In the genomic region with DNA sequence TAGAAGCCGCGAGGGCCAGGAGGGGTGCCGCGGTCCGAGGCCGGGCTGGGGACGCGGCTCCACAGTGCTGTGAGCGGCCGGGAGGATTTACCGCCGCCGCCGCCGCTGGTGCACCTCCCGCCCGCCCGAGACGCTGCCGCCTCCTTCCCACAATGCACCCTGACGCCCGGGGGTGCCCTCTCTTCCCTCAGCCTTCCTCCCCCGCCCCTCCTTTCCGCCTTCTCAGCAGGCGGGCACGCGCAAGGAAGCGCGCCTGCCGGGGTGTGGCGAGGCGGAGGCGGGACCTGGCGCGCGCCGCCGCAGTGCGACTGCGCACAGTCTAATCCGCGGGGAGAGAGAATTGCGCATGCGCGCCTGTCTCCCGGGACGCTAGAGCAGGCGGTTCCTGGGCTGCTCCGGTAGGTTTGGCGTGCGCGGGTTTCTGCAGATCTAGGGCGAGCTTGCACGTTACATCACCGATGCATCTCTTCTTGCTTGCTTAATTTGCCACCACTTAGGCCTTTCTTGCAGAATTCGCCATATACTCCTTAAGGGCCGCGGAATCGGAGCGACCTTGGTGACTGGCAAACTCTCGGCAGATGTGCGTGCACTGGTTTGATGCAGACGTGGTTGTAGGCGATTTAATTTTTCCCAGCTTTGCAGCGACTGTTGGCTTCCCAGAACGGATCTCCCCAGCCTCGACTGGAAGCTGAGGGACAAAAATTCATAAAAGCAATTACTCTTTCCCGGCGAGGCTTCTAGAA, we compare ENCODE assay signal across 8 cellular contexts. TPM values are rescaled to one million over a fixed set of nuclear protein-coding genes. Genes with fewer than 3 reads are reported as not detected.
DNase-seq lines count a peak whose midpoint lies in the region; ATAC-seq and TF ChIP-seq lines count a peak whose summit lies in the region.

A gene (plus strand): TSS at position 347 of the 743 bp plus-strand sequence. CDS start 506 bp downstream, outside the sequence.
A gene with protein sequence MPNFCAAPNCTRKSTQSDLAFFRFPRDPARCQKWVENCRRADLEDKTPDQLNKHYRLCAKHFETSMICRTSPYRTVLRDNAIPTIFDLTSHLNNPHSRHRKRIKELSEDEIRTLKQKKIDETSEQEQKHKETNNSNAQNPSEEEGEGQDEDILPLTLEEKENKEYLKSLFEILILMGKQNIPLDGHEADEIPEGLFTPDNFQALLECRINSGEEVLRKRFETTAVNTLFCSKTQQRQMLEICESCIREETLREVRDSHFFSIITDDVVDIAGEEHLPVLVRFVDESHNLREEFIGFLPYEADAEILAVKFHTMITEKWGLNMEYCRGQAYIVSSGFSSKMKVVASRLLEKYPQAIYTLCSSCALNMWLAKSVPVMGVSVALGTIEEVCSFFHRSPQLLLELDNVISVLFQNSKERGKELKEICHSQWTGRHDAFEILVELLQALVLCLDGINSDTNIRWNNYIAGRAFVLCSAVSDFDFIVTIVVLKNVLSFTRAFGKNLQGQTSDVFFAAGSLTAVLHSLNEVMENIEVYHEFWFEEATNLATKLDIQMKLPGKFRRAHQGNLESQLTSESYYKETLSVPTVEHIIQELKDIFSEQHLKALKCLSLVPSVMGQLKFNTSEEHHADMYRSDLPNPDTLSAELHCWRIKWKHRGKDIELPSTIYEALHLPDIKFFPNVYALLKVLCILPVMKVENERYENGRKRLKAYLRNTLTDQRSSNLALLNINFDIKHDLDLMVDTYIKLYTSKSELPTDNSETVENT (minus strand): TSS at position 156 of the 743 bp plus-strand sequence. CDS start 296 bp downstream, outside the sequence.

- H3K9me3 ChIP-seq in WERI-Rb-1 (ENCODE audit: severe bottlenecking) = no peaks in the 10 kb centered on the region
- no peaks in the 10 kb centered on the region for H3K9me3 ChIP-seq in mammary epithelial cell (replicated peaks; ENCODE audit: insufficient read depth, low read length)
- H3K9me3 ChIP-seq in spleen = no peaks in the 10 kb centered on the region

- peak; percentile 84 for DNase-seq in AG09309 (ENCODE audit: low read depth)
- peak; percentile 98 for DNase-seq in NCI-H2196 (lab: John Stamatoyannopoulos, UW; ENCODE audit: unreplicated experiment)
- DNase-seq in WERI-Rb-1 = peak; percentile 98
- peak; percentile 98 for DNase-seq in mammary epithelial cell
- peak; percentile 98 to 99 (median 99) for DNase-seq in immature natural killer cell
- DNase-seq in spleen = peak; percentile 99

- peaks cover 7% of the 10 kb centered on the region for H3K36me3 ChIP-seq in WERI-Rb-1
- H3K36me3 ChIP-seq in mammary epithelial cell (ENCODE audit: insufficient read depth, low read length) = no peaks in the 10 kb centered on the region
- peaks cover 0 to 3% (median 0%) of the 10 kb centered on the region in 6 donors for H3K36me3 ChIP-seq in spleen

- ATAC-seq in GM18907 (IDR thresholded peaks at IDR 0.05; ENCODE audit: unreplicated experiment) (peak; percentile 78), HG03139 (IDR thresholded peaks at IDR 0.05; ENCODE audit: unreplicated experiment) (peak; percentile 77)

- peak within 1 kb of the TSS; percentile 94 for H2AFZ ChIP-seq in mammary epithelial cell (ENCODE audit: low read depth, low read length)

- H3K27ac ChIP-seq in WERI-Rb-1 (peak within 1 kb of the TSS; percentile 87), mammary epithelial cell (ENCODE audit: insufficient read depth, low read depth, low read length) (peak within 1 kb of the TSS; percentile 63), spleen (peak within 1 kb of the TSS; percentile 75 to 95 (median 90))

- no peaks in the 10 kb centered on the region for H3K9me3 Mint-ChIP-seq in immature natural killer cell

- peak within 1 kb of the TSS; percentile 91 for H3K4me3 ChIP-seq in AG09309 (ENCODE audit: control insufficient read depth, low read depth, low read length)
- peak within 1 kb of the TSS; percentile 81 for H3K4me3 ChIP-seq in WERI-Rb-1 (ENCODE audit: low read depth, low read length)
- peak within 1 kb of the TSS; percentile 64 to 85 (median 66) for H3K4me3 ChIP-seq in mammary epithelial cell (replicated peaks in 1 of 3; ENCODE audit: insufficient read depth in 1 of 3, low read depth in 2 of 3, low read length in 3 of 3)
- H3K4me3 ChIP-seq in spleen = peak within 1 kb of the TSS; percentile 72 to 99 (median 92)

- CTCF ChIA-PET in mammary epithelial cell (lab: Charles Lee; ENCODE audit: low non-redundant PET) = no interaction called here

- in situ Hi-C loops in mammary epithelial cell (cut with MboI; ENCODE audit: low sequenced_read_pairs in 2 of 2) = no loop called here

- TF ChIP-seq POLR2A in spleen (IDR thresholded peaks at IDR 0.05) = peak in 1 of 3 donors; percentile 80

- H4K20me1 ChIP-seq in mammary epithelial cell (ENCODE audit: insufficient read depth, low read length) = no peaks in the 10 kb centered on the region

- peaks cover 9% of the 10 kb centered on the region for H3K4me1 ChIP-seq in mammary epithelial cell (ENCODE audit: insufficient read depth, low read length)
- H3K4me1 ChIP-seq in spleen = peaks cover 23 to 79% (median 60%) of the 10 kb centered on the region in 6 donors

- under 1% methylated on average over 28 of the region's 69 CpGs for WGBS in mammary epithelial cell (ENCODE audit: low coverage, missing lambda C conversion rate)
- 0 to 1% (median 1%) methylated on average over 39 to 69 of the region's 69 CpGs for WGBS in spleen, 5 donors

- BruUV-seq in mammary epithelial cell (replicated peaks; lab: Mats Ljungman, UMichigan) = no TSS peak

- peaks cover 53% of the 10 kb centered on the region for H3K79me2 ChIP-seq in mammary epithelial cell (ENCODE audit: insufficient read depth, low read length)

- H3K27me3 Mint-ChIP-seq in immature natural killer cell (ENCODE audit: low read depth in 3 of 3) = peaks cover 5 to 11% (median 11%) of the 10 kb centered on the region in 3 donors

- H3K4me1 Mint-ChIP-seq in immature natural killer cell = peaks cover 40 to 54% of the 10 kb centered on the region in 2 donors

- H3K27me3 ChIP-seq in WERI-Rb-1 (ENCODE audit: insufficient read depth, low read depth, severe bottlenecking) (no peaks in the 10 kb centered on the region), mammary epithelial cell (ENCODE audit: insufficient read depth, low read length) (no peaks in the 10 kb centered on the region), spleen (replicated peaks in 1 of 7) (no peaks in the 10 kb centered on the region)

- H3K9ac ChIP-seq in mammary epithelial cell (ENCODE audit: insufficient read depth, low read length) = peak within 1 kb of the TSS; percentile 69

- peak within 1 kb of the TSS; percentile 94 to 98 (median 96) for H3K27ac Mint-ChIP-seq in immature natural killer cell

- H3K4me3 Mint-ChIP-seq in immature natural killer cell = peak within 1 kb of the TSS; percentile 94 to 98 (median 96)

- peak within 1 kb of the TSS; percentile 89 for H3K4me2 ChIP-seq in mammary epithelial cell (ENCODE audit: insufficient read depth, low read depth, low read length)

- H3K36me3 Mint-ChIP-seq in immature natural killer cell = peaks cover 0 to 5% (median 0%) of the 10 kb centered on the region in 3 donors

- dilution Hi-C loops in mammary epithelial cell (cut with HindIII; ENCODE audit: low sequenced_read_pairs) = no loop called here

- no peak for TF ChIP-seq CTCF in AG09309 (IDR thresholded peaks at IDR 0.05; ENCODE audit: control insufficient read depth, insufficient read depth, low read depth, low read length, missing control alignments)
- 0 out of 2 replicates have a peak, but pooled peaks have one; percentile 5 for TF ChIP-seq CTCF in WERI-Rb-1 (IDR thresholded peaks at IDR 0.05; ENCODE audit: low read depth, low read length)
- TF ChIP-seq CTCF in mammary epithelial cell (conservative IDR thresholded peaks at IDR 0.05 in 1 of 2, IDR thresholded peaks at IDR 0.05 in 1 of 2; ENCODE audit: extremely low read depth in 1 of 2, insufficient read depth in 1 of 2, low read depth in 1 of 2, low read length in 2 of 2) = peak in 1 of 2 donors; percentile 20
- peak in 5 of 11 experiments; percentile 3 to 53 (median 40) for TF ChIP-seq CTCF in spleen (IDR thresholded peaks at IDR 0.05 in 8 of 11, conservative IDR thresholded peaks at IDR 0.05 in 3 of 11)

- intact Hi-C loops in mammary epithelial cell (cut with micrococcal nuclease) (loop anchor here (1.0 kb wide), 1 partner anchor 63 kb away; no protein-coding TSS in a partner anchor), spleen (cut with DNase I; ENCODE audit: low total_unique reads) (loop anchor here (5.0 kb wide), 1 partner anchor 61 kb away; no protein-coding TSS in a partner anchor)

RNA-seq across cellular contexts. Expression of the first gene that starts in this region (rescaled TPM):
- total RNA-seq in mammary epithelial cell = 1 to 10 TPM in 1 of 2 donors, under 1 TPM in 1; 0.75 to 1.3 TPM
- polyA plus RNA-seq in mammary epithelial cell = 0.49 TPM
- not detected for polyA minus RNA-seq in mammary epithelial cell
- 1 to 10 TPM in 2 of 3 donors, under 1 TPM in 1; 0.13 to 1.3 (median 1.0) TPM for polyA plus RNA-seq in immature natural killer cell
- total RNA-seq in spleen = 1 to 10 TPM; 2.9 to 5.6 (median 4.5) TPM
- 1 to 10 TPM in 2 of 3 donors, under 1 TPM in 1; 0.35 to 1.3 (median 1.1) TPM for polyA plus RNA-seq in spleen

RNA-seq across cellular contexts. Expression of the second gene that starts in this region (rescaled TPM):
- 10 to 100 TPM; 36.0 to 37.7 TPM for total RNA-seq in mammary epithelial cell
- polyA plus RNA-seq in mammary epithelial cell = 21.0 TPM
- 19.9 TPM for polyA minus RNA-seq in mammary epithelial cell
- polyA plus RNA-seq in immature natural killer cell = 10 to 100 TPM; 55.5 to 68.1 (median 58.6) TPM
- total RNA-seq in spleen = 10 to 100 TPM; 37.6 to 51.8 (median 44.0) TPM
- 10 to 100 TPM; 28.4 to 36.8 (median 29.5) TPM for polyA plus RNA-seq in spleen

Comparison
In these comparisons a context has a peak if more than half of its experiments do, and no peak if none do; other contexts are left out.
1. Peak in every context shown above with its lines: DNase-seq, ATAC-seq, H3K4me3 ChIP-seq and H3K27ac ChIP-seq.